ENCODE assay signal across 14 cellular contexts in genomic region chr1:38941093-38941492, GRCh38. TPM values are rescaled to one million over a fixed set of nuclear protein-coding genes. Genes with fewer than 3 reads are reported as not detected.
DNase-seq lines count a peak whose midpoint lies in the region; ATAC-seq and TF ChIP-seq lines count a peak whose summit lies in the region.
"Had no signal": no experiment of that assay in that cellular context is flagged by ENCODE, and none has a peak within 500 bp of the region (broad histone marks: within the 10 kb centered on the region; RNA-seq: fewer than 3 reads in every experiment).

No MANE protein-coding gene starts in this region.

- H3K27me3 ChIP-seq in PC-9 (ENCODE audit: insufficient read depth, low read depth): no peaks in the 10 kb centered on the region
- no peaks in the 10 kb centered on the region for H3K27me3 ChIP-seq in endocrine pancreas (ENCODE audit: control insufficient read depth, insufficient read depth, low read length)
- H3K27me3 ChIP-seq in lung (ENCODE audit: control insufficient read depth, insufficient read depth): no peaks in the 10 kb centered on the region
- H3K27me3 ChIP-seq in testis: no peaks in the 10 kb centered on the region

- intact Hi-C loops in PC-9 (cut with micrococcal nuclease; ENCODE audit: unreplicated experiment): loop anchor here (1.0 to 2.0 kb wide), 2 partner anchors 18 to 49 kb away; no protein-coding TSS in a partner anchor
- intact Hi-C loops in testis (cut with DNase I; ENCODE audit: low total_unique reads): no loop called here
- intact Hi-C loops in CD14-positive monocyte (cut with micrococcal nuclease): no loop called here

- no peaks in the 10 kb centered on the region for H4K20me1 ChIP-seq in PC-9 (ENCODE audit: insufficient read depth)

- WGBS in lung, 2 donors: 37 to 54% methylated on average over 3 to 4 of the region's 4 CpGs
- 45 to 48% methylated on average over 4 of the region's 4 CpGs for WGBS in testis, 2 donors

- no peaks in the 10 kb centered on the region for H3K79me2 ChIP-seq in PC-9 (ENCODE audit: low read depth)

- no peaks in the 10 kb centered on the region for H3K36me3 Mint-ChIP-seq in CD14-positive monocyte
- H3K36me3 Mint-ChIP-seq: activated naive CD4-positive, alpha-beta T cell treated with anti-CD3 and anti-CD28 coated beads, Interleukin-2, amount 50 U/mL, for 24 hours had no signal

- no peak overlapping the region for H3K4me3 Mint-ChIP-seq in CD14-positive monocyte
- H3K4me3 Mint-ChIP-seq: activated naive CD4-positive, alpha-beta T cell treated with anti-CD3 and anti-CD28 coated beads, Interleukin-2, amount 50 U/mL, for 24 hours had no signal

- TF ChIP-seq CTCF in PC-9 (conservative IDR thresholded peaks at IDR 0.05) (no peak), lung (IDR thresholded peaks at IDR 0.05; ENCODE audit: control extremely low read depth, extremely low read depth) (no peak), testis (IDR thresholded peaks at IDR 0.05) (no peak), CD14-positive monocyte (IDR thresholded peaks at IDR 0.05) (no peak)

- H3K9ac ChIP-seq in endocrine pancreas (ENCODE audit: control insufficient read depth, insufficient read depth, low read length): peak overlapping the region; percentile 13

- no peaks in the 10 kb centered on the region for H3K4me1 Mint-ChIP-seq in CD14-positive monocyte
- H3K4me1 Mint-ChIP-seq: activated naive CD4-positive, alpha-beta T cell treated with anti-CD3 and anti-CD28 coated beads, Interleukin-2, amount 50 U/mL, for 24 hours had no signal

- H3K27me3 Mint-ChIP-seq in CD14-positive monocyte (ENCODE audit: low read depth in 3 of 3): peaks cover 3 to 13% (median 7%) of the 10 kb centered on the region in 3 donors
- H3K27me3 Mint-ChIP-seq: activated naive CD4-positive, alpha-beta T cell treated with anti-CD3 and anti-CD28 coated beads, Interleukin-2, amount 50 U/mL, for 24 hours had no signal

- CTCF ChIA-PET in PC-9 (lab: Charles Lee): interaction anchor here (0.6 kb wide), 1 partner anchor 228 kb away, joined by 3 read pairs; no protein-coding TSS in a partner anchor

- H3K9me3 Mint-ChIP-seq in CD14-positive monocyte: peaks cover 0 to 3% (median 0%) of the 10 kb centered on the region in 7 donors
- H3K9me3 Mint-ChIP-seq: activated naive CD4-positive, alpha-beta T cell treated with anti-CD3 and anti-CD28 coated beads, Interleukin-2, amount 50 U/mL, for 24 hours had no signal

- H3K27ac Mint-ChIP-seq in CD14-positive monocyte: peak overlapping the region in 1 of 7 donors; percentile 50
- H3K27ac Mint-ChIP-seq: activated naive CD4-positive, alpha-beta T cell treated with anti-CD3 and anti-CD28 coated beads, Interleukin-2, amount 50 U/mL, for 24 hours had no signal

- peak; percentile 39 to 43 for DNase-seq in PC-9
- no peak for DNase-seq in lung (ENCODE audit: low spot score)
- DNase-seq in testis: peak; percentile 20
- no peak for DNase-seq in CD14-positive monocyte (ENCODE audit: low spot score)
- DNase-seq in NCI-H82 (lab: John Stamatoyannopoulos, UW): no peak
- DNase-seq: activated CD8-positive, alpha-beta memory T cell treated with anti-CD3 and anti-CD28 coated beads for 24 hours; NCI-H1105; NCI-H774; SW 1271 had no signal

- H3K27ac ChIP-seq in PC-9 (no peak overlapping the region), lung (ENCODE audit: low read depth in 1 of 2, low read length in 1 of 2) (peak overlapping the region in 1 of 2 donors; percentile 2), testis (no peak overlapping the region)
- H3K27ac ChIP-seq: HL-60 had no signal

- peak overlapping the region; percentile 88 for H3K4me2 ChIP-seq in PC-9

- H3K4me3 ChIP-seq in PC-9: peak overlapping the region; percentile 66
- H3K4me3 ChIP-seq in endocrine pancreas (ENCODE audit: control insufficient read depth, insufficient read depth, low read length): no peak overlapping the region
- H3K4me3 ChIP-seq in lung: peak overlapping the region; percentile 54
- H3K4me3 ChIP-seq in testis: peak overlapping the region; percentile 29 to 48

- no peaks in the 10 kb centered on the region for H3K9me2 ChIP-seq in PC-9 (ENCODE audit: insufficient read depth)

- peaks cover 5% of the 10 kb centered on the region; the same call in 1 of the 2 replicates for H3K4me1 ChIP-seq in PC-9 (replicated peaks; ENCODE audit: insufficient read depth)
- no peaks in the 10 kb centered on the region for H3K4me1 ChIP-seq in endocrine pancreas (ENCODE audit: control insufficient read depth, insufficient read depth, low read length)
- H3K4me1 ChIP-seq in lung (ENCODE audit: control insufficient read depth in 2 of 2, insufficient read depth in 2 of 2, low read length in 2 of 2): peaks cover 0 to 2% of the 10 kb centered on the region in 2 donors
- peaks cover 9% of the 10 kb centered on the region for H3K4me1 ChIP-seq in testis

- no peak for ATAC-seq in lung (ENCODE audit: insufficient read depth, low FRiP score)
- no peak for ATAC-seq in GM18858 (IDR thresholded peaks at IDR 0.05; ENCODE audit: unreplicated experiment)
- no peak for ATAC-seq in GM21367 (IDR thresholded peaks at IDR 0.05; ENCODE audit: unreplicated experiment)

- no peak for TF ChIP-seq POLR2A in testis (IDR thresholded peaks at IDR 0.05)

- BruUV-seq in PC-9 (replicated peaks; lab: Mats Ljungman, UMichigan): no TSS peak

- H3K36me3 ChIP-seq in PC-9 (ENCODE audit: low read depth) (no peaks in the 10 kb centered on the region), endocrine pancreas (ENCODE audit: control insufficient read depth, insufficient read depth, low read length) (no peaks in the 10 kb centered on the region), lung (ENCODE audit: control insufficient read depth in 2 of 2, insufficient read depth in 2 of 2, low read length in 2 of 2) (no peaks in the 10 kb centered on the region), testis (ENCODE audit: low read depth, missing control alignments) (no peaks in the 10 kb centered on the region)

- H3F3A ChIP-seq in PC-9 (ENCODE audit: insufficient read depth, low read depth): no peaks in the 10 kb centered on the region

- peak overlapping the region; percentile 81 for H2AFZ ChIP-seq in PC-9

- POLR2A ChIA-PET in PC-9 (lab: Charles Lee; ENCODE audit: unreplicated experiment): interaction anchor here (0.6 to 0.7 kb wide), 3 partner anchors 12 to 272 kb away, joined by 3 to 19 read pairs (median 5); partner anchors contain the start of gene NDUFS5

- H3K9me3 ChIP-seq in PC-9 (ENCODE audit: insufficient read depth, low read depth) (no peaks in the 10 kb centered on the region), endocrine pancreas (ENCODE audit: control insufficient read depth, low read length) (no peaks in the 10 kb centered on the region), lung (ENCODE audit: control insufficient read depth in 2 of 2, insufficient read depth in 1 of 2, low read length in 1 of 2) (no peaks in the 10 kb centered on the region), testis (no peaks in the 10 kb centered on the region)

RNA-seq across cellular contexts. Expression of gene RHBDL2, which starts 0.5 kb away (rescaled TPM):
- total RNA-seq in PC-9 (2021) (31.6 and 36.9 TPM in 2 replicates), lung (1 to 10 TPM in 1 of 2 donors, under 1 TPM in 1; 0.97 to 1.3 TPM), testis (10 to 100 TPM; 10.8 to 15.1 TPM)
- polyA plus RNA-seq in lung (1 to 10 TPM; 1.1 to 3.3 TPM), testis (ENCODE audit: insufficient read depth, low read depth, low replicate concordance) (16.5 TPM), CD14-positive monocyte (under 1 TPM in 1 of 2 donors, not detected in 1; 0.08 TPM)

RNA-seq across cellular contexts. Expression of gene AKIRIN1, which starts 50.0 kb away (rescaled TPM):
- total RNA-seq in PC-9 (2021): 76.9 and 80.0 TPM in 2 replicates
- total RNA-seq in lung: 10 to 100 TPM; 30.1 to 42.8 TPM
- 10 to 100 TPM; 14.6 to 33.2 TPM for polyA plus RNA-seq in lung
- 100 to 1,000 TPM; 134 to 169 TPM for total RNA-seq in testis
- 138 TPM for polyA plus RNA-seq in testis (ENCODE audit: insufficient read depth, low read depth, low replicate concordance)
- polyA plus RNA-seq in CD14-positive monocyte: 10 to 100 TPM; 60.8 to 61.0 TPM

RNA-seq across cellular contexts. Expression of gene GJA9, which starts 59.7 kb away (rescaled TPM):
- total RNA-seq in PC-9 (2021) (0.48 and 1.1 TPM in 2 replicates), lung (not detected), testis (1 to 10 TPM in 1 of 2 donors, under 1 TPM in 1; 0.19 to 1.0 TPM)
- polyA plus RNA-seq in lung (under 1 TPM; 0.04 to 0.05 TPM), testis (ENCODE audit: insufficient read depth, low read depth, low replicate concordance) (3.4 TPM), CD14-positive monocyte (not detected)

Comparison
In these comparisons a context has a peak if more than half of its experiments do, and no peak if none do; other contexts are left out.
1. DNase-seq: peak in PC-9 (2 of 2) and testis (single experiment); none in lung (single experiment), CD14-positive monocyte (single experiment) and NCI-H82 (single experiment).
2. RNA of gene RHBDL2, which starts 0.5 kb away (total RNA-seq): 31.6 to 36.9 TPM in PC-9 and 10.8 to 15.1 TPM in testis; 0.97 to 1.3 TPM in lung; every median in the first group is over 4 times any median in the second.